In genomic region chr2:214077727-214078126, GRCh38 we compare ENCODE assay signal across 20 cellular contexts.
DNase-seq lines count a peak whose midpoint lies in the region; ATAC-seq and TF ChIP-seq lines count a peak whose summit lies in the region.
"Had no signal": no experiment of that assay in that cellular context is flagged by ENCODE, and none has a peak within 500 bp of the region (broad histone marks: within the 10 kb centered on the region; RNA-seq: fewer than 3 reads in every experiment).

No MANE protein-coding gene starts in this region.

- no peak for TF ChIP-seq CTCF in AG10803 (conservative IDR thresholded peaks at IDR 0.05; ENCODE audit: low read length)
- no peak for TF ChIP-seq CTCF in osteoblast (IDR thresholded peaks at IDR 0.05; ENCODE audit: extremely low read depth, low read depth, low read length)
- TF ChIP-seq CTCF in transverse colon (IDR thresholded peaks at IDR 0.05), result no peak

- intact Hi-C loops in transverse colon (cut with DNase I; ENCODE audit: low total_unique reads), result no loop called here

- H3K4me1 ChIP-seq in osteoblast (ENCODE audit: insufficient read depth, low read length) (no peaks in the 10 kb centered on the region), transverse colon (no peaks in the 10 kb centered on the region)
- H3K4me1 ChIP-seq: BLaER1 had no signal

- H3K4me3 ChIP-seq in AG10803 (ENCODE audit: low read length) (no peak overlapping the region), osteoblast (ENCODE audit: insufficient read depth, low read length) (no peak overlapping the region), transverse colon (no peak overlapping the region)
- H3K4me3 ChIP-seq: BLaER1 had no signal

- H3K36me3 ChIP-seq in osteoblast (ENCODE audit: insufficient read depth, low read length) (no peaks in the 10 kb centered on the region), transverse colon (no peaks in the 10 kb centered on the region)
- H3K36me3 ChIP-seq: BLaER1 had no signal

- H3K9me3 ChIP-seq in osteoblast (ENCODE audit: low read depth, low read length), result no peaks in the 10 kb centered on the region
- H3K9me3 ChIP-seq in transverse colon, result no peaks in the 10 kb centered on the region
- H3K9me3 ChIP-seq: BLaER1 had no signal

- no peak overlapping the region for H3K4me2 ChIP-seq in osteoblast (ENCODE audit: insufficient read depth, low read length)
- H3K4me2 ChIP-seq: BLaER1 had no signal

- in situ Hi-C loops in transverse colon (cut with MboI; ENCODE audit: low pct_ligation_motif_present in 1 of 4, low pct_unique_long_range_greater_than_20kb in 1 of 4, low sequenced_read_pairs in 3 of 4), result no loop called here

- WGBS in transverse colon (ENCODE audit: low coverage in 1 of 2), 2 donors, result 80 to 87% methylated on average over 1 of the region's 1 CpG

- no peak for TF ChIP-seq EP300 in transverse colon (IDR thresholded peaks at IDR 0.05; ENCODE audit: low read depth)

- no peaks in the 10 kb centered on the region for H3K79me2 ChIP-seq in osteoblast (ENCODE audit: insufficient read depth, low read length)

- no peak for TF ChIP-seq POLR2A in transverse colon (IDR thresholded peaks at IDR 0.05)

- no peak overlapping the region for H3K27ac ChIP-seq in osteoblast (ENCODE audit: low read depth, low read length)
- no peak overlapping the region for H3K27ac ChIP-seq in transverse colon
- H3K27ac ChIP-seq: BLaER1 had no signal

- peak overlapping the region; percentile 31 for H2AFZ ChIP-seq in osteoblast (ENCODE audit: low read length)

- DNase-seq in AG10803 (ENCODE audit: low read depth) (peak; percentile 5), LHCN-M2 (ENCODE audit: low read depth) (peak; percentile 12), fibroblast of peridontal ligament (ENCODE audit: extremely low read depth) (peak; percentile 37), osteoblast (ENCODE audit: insufficient read length, low spot score, missing footprints) (no peak), NCI-H2081 (lab: John Stamatoyannopoulos, UW) (no peak), transverse colon (no peak)
- DNase-seq in activated CD8-positive, alpha-beta memory T cell treated with anti-CD3 and anti-CD28 coated beads, Interleukin-2, amount 50 U/mL, for 48 hours, result no peak
- DNase-seq: 8988T; CD8-positive, alpha-beta T cell; DMS53; GOT3; KBM-7; NCI-H1417; NCI-H187; NCI-H226; NCI-H524; NCI-H82; PC-3 had no signal

- no peak for ATAC-seq in GM21786 (IDR thresholded peaks at IDR 0.05; ENCODE audit: unreplicated experiment)
- ATAC-seq: CD8-positive, alpha-beta T cell; PC-3 had no signal

- no peaks in the 10 kb centered on the region for H4K20me1 ChIP-seq in osteoblast (ENCODE audit: insufficient read depth, low read length)
- H4K20me1 ChIP-seq: BLaER1 had no signal

- H3K27me3 ChIP-seq in osteoblast (ENCODE audit: insufficient read depth, low read length), result no peaks in the 10 kb centered on the region
- no peaks in the 10 kb centered on the region for H3K27me3 ChIP-seq in transverse colon
- H3K27me3 ChIP-seq: BLaER1 had no signal

Comparison
In these comparisons a context has a peak if more than half of its experiments do, and no peak if none do; other contexts are left out.
1. DNase-seq: peak in AG10803 (single experiment), LHCN-M2 (single experiment) and fibroblast of peridontal ligament (single experiment); none in osteoblast (single experiment), NCI-H2081 (0 of 2), activated CD8-positive, alpha-beta memory T cell treated with anti-CD3 and anti-CD28 coated beads, Interleukin-2, amount 50 U/mL, for 48 hours (single experiment) and transverse colon (single experiment).